17 cellular contexts compared by ENCODE assay signal in genomic region chr2:64632855-64633819, GRCh38. TPM values are rescaled to one million over a fixed set of nuclear protein-coding genes. Genes with fewer than 3 reads are reported as not detected.
DNase-seq lines count a peak whose midpoint lies in the region; TF ChIP-seq lines count a peak whose summit lies in the region.
"Had no signal": no experiment of that assay in that cellular context is flagged by ENCODE, and none has a peak within 500 bp of the region (broad histone marks: within the 10 kb centered on the region; RNA-seq: fewer than 3 reads in every experiment).

No MANE protein-coding gene starts in this region.

- no peaks in the 10 kb centered on the region for H3K9me3 ChIP-seq in muscle layer of colon (ENCODE audit: low read length)
- no peaks in the 10 kb centered on the region for H3K9me3 ChIP-seq in Karpas-422 (ENCODE audit: low read length)
- H3K9me3 ChIP-seq: stomach had no signal

- H3K79me2 ChIP-seq in Karpas-422 (ENCODE audit: low read length), result peaks cover 44% of the 10 kb centered on the region

- H3K4me3 ChIP-seq in AG10803 (ENCODE audit: low read length) (no peak overlapping the region), cardiac fibroblast (replicated peaks in 1 of 2; ENCODE audit: low read depth in 2 of 2, low read length in 2 of 2) (no peak overlapping the region), muscle layer of colon (ENCODE audit: low read depth in 1 of 2, low read length in 2 of 2) (no peak overlapping the region), Karpas-422 (ENCODE audit: low read length) (no peak overlapping the region)
- H3K4me3 ChIP-seq: smooth muscle cell, stomach had no signal

- H3K36me3 ChIP-seq in muscle layer of colon (ENCODE audit: insufficient read depth, low read length) (peaks cover 16% of the 10 kb centered on the region), Karpas-422 (ENCODE audit: insufficient read depth, low read length) (peaks cover 70% of the 10 kb centered on the region)

- H3K9me2 ChIP-seq in Karpas-422 (replicated peaks; ENCODE audit: insufficient read depth, low read length), result no peaks in the 10 kb centered on the region

- DNase-seq in AG10803 (ENCODE audit: low read depth), result peak; percentile 87
- peak; percentile 53 for DNase-seq in HCEC 1CT
- peak; percentile 9 to 42 for DNase-seq in cardiac fibroblast (ENCODE audit: low read depth in 2 of 2)
- no peak for DNase-seq in DMS79 (lab: John Stamatoyannopoulos, UW)
- DNase-seq in kidney tubule cell (ENCODE audit: low spot score), result no peak
- DNase-seq in NCI-H146 treated with DMSO at 0.1 percent for 48 hours (lab: John Stamatoyannopoulos, UW; ENCODE audit: unreplicated experiment), result no peak
- no peak for DNase-seq in Karpas-422
- DNase-seq: activated CD4-positive, alpha-beta T cell treated with anti-CD3 and anti-CD28 coated beads for 1 hour; activated CD8-positive, alpha-beta memory T cell treated with anti-CD3 and anti-CD28 coated beads, Interleukin-2, amount 50 U/mL, for 4 hours; caudate nucleus; GF-D8; NCI-H146; NCI-H524 treated with DMSO at 0.1 percent for 48 hours; stomach had no signal

- H4K20me1 ChIP-seq in Karpas-422 (ENCODE audit: insufficient read depth, low read depth, low read length), result peaks cover 89% of the 10 kb centered on the region

- H3K4me1 ChIP-seq in muscle layer of colon (ENCODE audit: insufficient read depth, low read length) (peaks cover 21% of the 10 kb centered on the region), Karpas-422 (ENCODE audit: low read length) (peaks cover 8% of the 10 kb centered on the region)

- H3K27me3 ChIP-seq in muscle layer of colon (ENCODE audit: control insufficient read depth in 1 of 2, insufficient read depth in 2 of 2, low read length in 2 of 2) (no peaks in the 10 kb centered on the region), Karpas-422 (ENCODE audit: low read length) (no peaks in the 10 kb centered on the region)
- H3K27me3 ChIP-seq: stomach had no signal

- H3K27ac ChIP-seq in muscle layer of colon (ENCODE audit: low read depth, low read length), result peak overlapping the region; percentile 4
- H3K27ac ChIP-seq in Karpas-422 (ENCODE audit: low read length), result no peak overlapping the region
- H3K27ac ChIP-seq: parathyroid adenoma, stomach had no signal

- TF ChIP-seq CTCF in AG10803 (conservative IDR thresholded peaks at IDR 0.05; ENCODE audit: low read length) (no peak), cardiac fibroblast (IDR thresholded peaks at IDR 0.05; ENCODE audit: low read depth, low read length) (no peak)

- H2AFZ ChIP-seq in Karpas-422 (ENCODE audit: low read length), result no peak overlapping the region
- H2AFZ ChIP-seq: parathyroid adenoma had no signal

- no peak overlapping the region for H3K4me2 ChIP-seq in Karpas-422 (ENCODE audit: low read depth, low read length, poor library complexity, severe bottlenecking)
- H3K4me2 ChIP-seq: smooth muscle cell had no signal

- H3K9ac ChIP-seq in muscle layer of colon (ENCODE audit: low read length), result no peak overlapping the region
- H3K9ac ChIP-seq in Karpas-422 (ENCODE audit: low read length), result no peak overlapping the region
- H3K9ac ChIP-seq: parathyroid adenoma had no signal

RNA-seq across cellular contexts. Expression of gene SERTAD2, which starts 20.6 kb away (rescaled TPM):
- 27.2 and 73.8 TPM in 2 replicates for total RNA-seq in Karpas-422 (2014; rRNA removed; shearing (Covaris generic); ENCODE audit: low replicate concordance)

Comparison
In these comparisons a context has a peak if more than half of its experiments do, and no peak if none do; other contexts are left out.
1. DNase-seq: peak in AG10803 (single experiment), HCEC 1CT (single experiment) and cardiac fibroblast (2 of 2); none in DMS79 (single experiment), kidney tubule cell (single experiment), NCI-H146 treated with DMSO at 0.1 percent for 48 hours (single experiment) and Karpas-422 (single experiment).